In the genomic region with DNA sequence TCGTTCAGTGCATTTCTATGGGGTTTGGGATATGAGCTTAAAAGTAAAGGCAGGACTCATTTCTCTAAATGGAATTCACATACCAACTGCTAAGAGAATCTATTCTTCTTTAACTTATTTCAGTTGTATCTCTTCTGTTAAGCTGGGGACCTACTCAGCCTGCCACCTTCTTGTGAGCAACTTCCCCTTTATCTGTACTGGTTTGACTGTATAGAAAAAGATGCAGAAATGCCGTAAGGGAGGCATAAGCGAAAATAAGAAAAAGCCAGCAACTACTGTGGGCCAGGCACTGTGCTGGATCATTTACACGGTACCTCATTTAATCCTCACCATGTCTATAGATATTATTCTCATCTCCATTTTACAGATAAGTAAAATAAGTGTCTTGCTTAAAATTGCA, we compare ENCODE assay signal across 12 cellular contexts. TPM values are rescaled to one million over a fixed set of nuclear protein-coding genes. Genes with fewer than 3 reads are reported as not detected.
DNase-seq lines count a peak whose midpoint lies in the region; ATAC-seq and TF ChIP-seq lines count a peak whose summit lies in the region.
"Had no signal": no experiment of that assay in that cellular context is flagged by ENCODE, and none has a peak within 500 bp of the region (broad histone marks: within the 10 kb centered on the region; RNA-seq: fewer than 3 reads in every experiment).

No MANE protein-coding gene starts in this region.

- H3K4me3 Mint-ChIP-seq in activated T-cell treated with anti-CD3 and anti-CD28 coated beads, Interleukin-2, amount 50 U/mL, for 4 hours, result no peak overlapping the region
- H3K4me3 Mint-ChIP-seq: activated CD4-positive, alpha-beta T cell treated with anti-CD3 and anti-CD28 coated beads, Interleukin-2, amount 10 ng/mL, durations not matched to agents 7 days and 5 days; GM23338 had no signal

- H3K27me3 Mint-ChIP-seq in activated T-cell treated with anti-CD3 and anti-CD28 coated beads, Interleukin-2, amount 50 U/mL, for 4 hours (ENCODE audit: low read depth), result no peaks in the 10 kb centered on the region

- no peaks in the 10 kb centered on the region for H3K36me3 ChIP-seq in osteoblast (ENCODE audit: insufficient read depth, low read length)
- H3K36me3 ChIP-seq in effector memory CD4-positive, alpha-beta T cell (ENCODE audit: control insufficient read depth, insufficient read depth, low read length), result no peaks in the 10 kb centered on the region
- no peaks in the 10 kb centered on the region for H3K36me3 ChIP-seq in HAP-1 (replicated peaks)
- H3K36me3 ChIP-seq: neutrophil had no signal

- H3K79me2 ChIP-seq in osteoblast (ENCODE audit: insufficient read depth, low read length), result peaks cover 83% of the 10 kb centered on the region

- H3K4me3 ChIP-seq in osteoblast (ENCODE audit: insufficient read depth, low read length), result no peak overlapping the region
- H3K4me3 ChIP-seq in effector memory CD4-positive, alpha-beta T cell (ENCODE audit: insufficient read depth, low read depth, low read length, poor library complexity, severe bottlenecking), result no peak overlapping the region
- H3K4me3 ChIP-seq in HAP-1, result no peak overlapping the region
- H3K4me3 ChIP-seq: GM23338 had no signal

- ATAC-seq in GM18907 (IDR thresholded peaks at IDR 0.05; ENCODE audit: unreplicated experiment), result peak; percentile 86
- peak; percentile 60 for ATAC-seq in GM21737 (IDR thresholded peaks at IDR 0.05; ENCODE audit: unreplicated experiment)
- ATAC-seq in HG03342 (IDR thresholded peaks at IDR 0.05; ENCODE audit: unreplicated experiment), result peak; percentile 76
- no peak for ATAC-seq in activated T-cell treated with anti-CD3 and anti-CD28 coated beads, Interleukin-2, amount 50 U/mL, for 4 hours
- ATAC-seq: GM23338 had no signal

- H2AFZ ChIP-seq in osteoblast (ENCODE audit: low read length), result no peak overlapping the region
- H2AFZ ChIP-seq: GM23338 had no signal

- peaks cover 1% of the 10 kb centered on the region for H3K4me1 Mint-ChIP-seq in activated T-cell treated with anti-CD3 and anti-CD28 coated beads, Interleukin-2, amount 50 U/mL, for 4 hours (ENCODE audit: low read depth)

- no peak overlapping the region for H3K27ac ChIP-seq in osteoblast (ENCODE audit: low read depth, low read length)
- H3K27ac ChIP-seq in effector memory CD4-positive, alpha-beta T cell (ENCODE audit: insufficient read depth, low read length, poor library complexity, severe bottlenecking), result no peak overlapping the region
- H3K27ac ChIP-seq: neutrophil had no signal

- no peak for TF ChIP-seq CTCF in osteoblast (IDR thresholded peaks at IDR 0.05; ENCODE audit: extremely low read depth, low read depth, low read length)

- H3K9me3 Mint-ChIP-seq in activated T-cell treated with anti-CD3 and anti-CD28 coated beads, Interleukin-2, amount 50 U/mL, for 4 hours, result no peaks in the 10 kb centered on the region
- H3K9me3 Mint-ChIP-seq: activated CD4-positive, alpha-beta T cell treated with anti-CD3 and anti-CD28 coated beads, Interleukin-2, amount 10 ng/mL, durations not matched to agents 7 days and 5 days; GM23338 had no signal

- no peaks in the 10 kb centered on the region for H3K9me3 ChIP-seq in osteoblast (ENCODE audit: low read depth, low read length)
- H3K9me3 ChIP-seq in effector memory CD4-positive, alpha-beta T cell (ENCODE audit: control insufficient read depth, low read length), result no peaks in the 10 kb centered on the region
- H3K9me3 ChIP-seq in HAP-1, result no peaks in the 10 kb centered on the region
- H3K9me3 ChIP-seq: neutrophil had no signal

- H3K4me1 ChIP-seq in osteoblast (ENCODE audit: insufficient read depth, low read length) (peaks cover 24% of the 10 kb centered on the region), HAP-1 (peaks cover 15% of the 10 kb centered on the region)
- no peaks in the 10 kb centered on the region for H3K4me1 ChIP-seq in effector memory CD4-positive, alpha-beta T cell (ENCODE audit: control insufficient read depth, insufficient read depth, low read length, poor library complexity, severe bottlenecking)

- peaks cover 2% of the 10 kb centered on the region for H4K20me1 ChIP-seq in osteoblast (ENCODE audit: insufficient read depth, low read length)

- DNase-seq in osteoblast (ENCODE audit: insufficient read length, low spot score, missing footprints) (no peak), HAP-1 (ENCODE audit: low spot score in 2 of 2) (no peak), amniotic stem cell (lab: John Stamatoyannopoulos, UW) (no peak)
- DNase-seq in effector memory CD4-positive, alpha-beta T cell, result no peak
- DNase-seq in activated T-cell treated with anti-CD3 and anti-CD28 coated beads, Interleukin-2, amount 50 U/mL, for 4 hours, result no peak
- DNase-seq: activated CD4-positive, alpha-beta T cell treated with anti-CD3 and anti-CD28 coated beads, Interleukin-2, amount 10 ng/mL, durations not matched to agents 7 days and 5 days; NCI-H1417 had no signal

- no peaks in the 10 kb centered on the region for H3K36me3 Mint-ChIP-seq in activated T-cell treated with anti-CD3 and anti-CD28 coated beads, Interleukin-2, amount 50 U/mL, for 4 hours (ENCODE audit: insufficient read depth)

- H3K4me2 ChIP-seq in osteoblast (ENCODE audit: insufficient read depth, low read length), result peak overlapping the region; percentile 4
- H3K4me2 ChIP-seq: GM23338 had no signal

- no peaks in the 10 kb centered on the region for H3K27me3 ChIP-seq in osteoblast (ENCODE audit: insufficient read depth, low read length)
- H3K27me3 ChIP-seq in effector memory CD4-positive, alpha-beta T cell (replicated peaks; ENCODE audit: control insufficient read depth, insufficient read depth, low read length, poor library complexity, severe bottlenecking), result no peaks in the 10 kb centered on the region
- H3K27me3 ChIP-seq in HAP-1 (ENCODE audit: low read depth), result no peaks in the 10 kb centered on the region
- H3K27me3 ChIP-seq: neutrophil had no signal

- in situ Hi-C loops in HAP-1 (cut with MboI; ENCODE audit: low sequenced_read_pairs), result no loop called here

RNA-seq across cellular contexts. Expression of gene RBMS3, which starts 38.4 kb away (rescaled TPM):
- 80.4 and 81.1 TPM in 2 replicates for total RNA-seq in osteoblast
- 1 to 10 TPM in 2 of 3 donors, under 1 TPM in 1; 0.81 to 1.9 (median 1.1) TPM for total RNA-seq in activated T-cell treated with anti-CD3 and anti-CD28 coated beads, Interleukin-2, amount 50 U/mL, for 4 hours

Comparison
In these comparisons a context has a peak if more than half of its experiments do, and no peak if none do; other contexts are left out.
1. ATAC-seq: peak in GM18907 (single experiment), GM21737 (single experiment) and HG03342 (single experiment); none in activated T-cell treated with anti-CD3 and anti-CD28 coated beads, Interleukin-2, amount 50 U/mL, for 4 hours (0 of 2).
2. RNA of gene RBMS3, which starts 38.4 kb away (total RNA-seq): 80.4 to 81.1 TPM in osteoblast; 0.81 to 1.9 TPM in activated T-cell treated with anti-CD3 and anti-CD28 coated beads, Interleukin-2, amount 50 U/mL, for 4 hours; every median in the first group is over 10 times any median in the second.